ENCODE assay signal across 10 cellular contexts in the genomic region with DNA sequence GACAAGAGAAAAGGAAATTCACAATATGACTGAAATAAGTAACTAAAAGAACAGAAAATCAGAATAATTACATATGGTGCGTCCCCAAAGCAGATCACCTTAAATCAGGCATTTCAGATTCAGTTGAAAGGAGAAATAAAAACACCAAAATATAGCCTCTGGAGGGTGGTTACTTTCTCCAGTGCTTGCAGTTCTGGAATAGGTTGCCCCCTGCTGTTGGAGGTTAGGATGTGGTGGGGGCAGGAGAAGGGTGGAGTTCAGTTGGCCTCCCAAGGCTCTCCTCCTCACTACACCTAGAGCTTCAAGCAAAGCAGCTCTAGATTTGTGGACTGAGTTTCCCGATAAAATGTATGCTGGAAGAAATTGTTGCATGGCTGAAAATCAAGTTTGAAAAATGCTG.
DNase-seq lines count a peak whose midpoint lies in the region; ATAC-seq and TF ChIP-seq lines count a peak whose summit lies in the region.
"Had no signal": no experiment of that assay in that cellular context is flagged by ENCODE, and none has a peak within 500 bp of the region (broad histone marks: within the 10 kb centered on the region; RNA-seq: fewer than 3 reads in every experiment).

No MANE protein-coding gene starts in this region.

- H3K36me3 ChIP-seq in cardiac muscle cell (no peaks in the 10 kb centered on the region), upper lobe of right lung (no peaks in the 10 kb centered on the region), right atrium auricular region (no peaks in the 10 kb centered on the region)

- H3K27ac ChIP-seq in cardiac muscle cell (no peak overlapping the region), upper lobe of right lung (no peak overlapping the region), right atrium auricular region (no peak overlapping the region)

- TF ChIP-seq CTCF in cardiac muscle cell (IDR thresholded peaks at IDR 0.05; ENCODE audit: low read depth, low read length) (peak; percentile 66), choroid plexus epithelial cell (conservative IDR thresholded peaks at IDR 0.05; ENCODE audit: low read depth, low read length) (peak; percentile 82), upper lobe of right lung (IDR thresholded peaks at IDR 0.05) (peak; percentile 25), right atrium auricular region (IDR thresholded peaks at IDR 0.05) (peak in 1 of 2 donors; percentile 23)

- intact Hi-C loops in Right ventricle myocardium superior (cut with DNase I), result no loop called here
- intact Hi-C loops in upper lobe of right lung (cut with DNase I), result no loop called here

- DNase-seq in cardiac muscle cell (ENCODE audit: low read depth in 1 of 2, low spot score in 1 of 2) (peak in 1 of 2 donors; percentile 77), Right ventricle myocardium superior (no peak), HT-29 (ENCODE audit: low spot score) (peak; percentile 21), choroid plexus epithelial cell (ENCODE audit: low read depth) (peak; percentile 79), upper lobe of right lung (no peak), ecto neural progenitor cell (ENCODE audit: low spot score) (no peak), right atrium auricular region (ENCODE audit: low spot score) (no peak)
- DNase-seq: activated B cell treated with CpG ODN at 0.5 μM for 24 hours, mucosa of descending colon had no signal

- no peaks in the 10 kb centered on the region for H3K9me3 ChIP-seq in cardiac muscle cell (ENCODE audit: low read depth)
- H3K9me3 ChIP-seq in upper lobe of right lung, result no peaks in the 10 kb centered on the region
- no peaks in the 10 kb centered on the region for H3K9me3 ChIP-seq in right atrium auricular region
- H3K9me3 ChIP-seq: mucosa of descending colon had no signal

- H3K4me3 ChIP-seq in cardiac muscle cell, result no peak overlapping the region
- H3K4me3 ChIP-seq in choroid plexus epithelial cell (ENCODE audit: low read depth, low read length), result no peak overlapping the region
- H3K4me3 ChIP-seq in upper lobe of right lung, result no peak overlapping the region
- no peak overlapping the region for H3K4me3 ChIP-seq in right atrium auricular region
- H3K4me3 ChIP-seq: mucosa of descending colon had no signal

- H3K27me3 ChIP-seq in cardiac muscle cell, result no peaks in the 10 kb centered on the region
- no peaks in the 10 kb centered on the region for H3K27me3 ChIP-seq in upper lobe of right lung
- no peaks in the 10 kb centered on the region for H3K27me3 ChIP-seq in right atrium auricular region

- ATAC-seq in Right ventricle myocardium superior (ENCODE audit: poor library complexity), result no peak
- ATAC-seq in upper lobe of right lung, result peak; percentile 67
- no peak for ATAC-seq in GM21423 (IDR thresholded peaks at IDR 0.05; ENCODE audit: unreplicated experiment)
- ATAC-seq: mucosa of descending colon had no signal

- no peaks in the 10 kb centered on the region for H3K4me1 ChIP-seq in cardiac muscle cell (ENCODE audit: low read depth)
- H3K4me1 ChIP-seq in upper lobe of right lung, result no peaks in the 10 kb centered on the region
- H3K4me1 ChIP-seq in right atrium auricular region, result no peaks in the 10 kb centered on the region

Comparison
In these comparisons a context has a peak if more than half of its experiments do, and no peak if none do; other contexts are left out.
1. DNase-seq: peak in HT-29 (single experiment) and choroid plexus epithelial cell (single experiment); none in Right ventricle myocardium superior (single experiment), upper lobe of right lung (single experiment), ecto neural progenitor cell (single experiment) and right atrium auricular region (single experiment).